ENCODE assay signal across 23 cellular contexts in genomic region chr5:143156556-143156955, GRCh38.
DNase-seq lines count a peak whose midpoint lies in the region; ATAC-seq, FAIRE-seq and TF ChIP-seq lines count a peak whose summit lies in the region.
"Had no signal": no experiment of that assay in that cellular context is flagged by ENCODE, and none has a peak within 500 bp of the region (broad histone marks: within the 10 kb centered on the region; RNA-seq: fewer than 3 reads in every experiment).

No MANE protein-coding gene starts in this region.

- peak; percentile 21 for DNase-seq in AG08395 (ENCODE audit: low spot score)
- no peak for DNase-seq in Karpas-422
- no peak for DNase-seq in gastrocnemius medialis
- no peak for DNase-seq in small intestine
- DNase-seq in hepatocyte (ENCODE audit: low spot score): no peak
- no peak for DNase-seq in HUDEP-2 (lab: John Stamatoyannopoulos, UW; ENCODE audit: unreplicated experiment in 76 of 76)
- DNase-seq in hypothalamus (lab: John Stamatoyannopoulos, UW): no peak
- DNase-seq: 8988T; Calu3; CD8-positive, alpha-beta T cell; EL; NCI-H1092; NCI-H1436 treated with DMSO at 0.1 percent for 48 hours; NCI-H2029 treated with DMSO at 0.1 percent for 48 hours; NCI-H2171; NCI-H526; PC-9 had no signal

- intact Hi-C loops in gastrocnemius medialis (cut with DNase I; ENCODE audit: low total_unique reads): no loop called here

- H3K4me1 ChIP-seq in Karpas-422 (ENCODE audit: low read length) (peaks cover 75% of the 10 kb centered on the region), gastrocnemius medialis (peaks cover 46 to 51% of the 10 kb centered on the region in 2 donors), small intestine (ENCODE audit: control insufficient read depth in 2 of 2, insufficient read depth in 1 of 2, low read depth in 1 of 2, low read length in 1 of 2) (peaks cover 0 to 4% of the 10 kb centered on the region in 2 donors), hepatocyte (ENCODE audit: insufficient read depth) (no peaks in the 10 kb centered on the region)

- TF ChIP-seq CTCF in gastrocnemius medialis (IDR thresholded peaks at IDR 0.05 in 4 of 5, conservative IDR thresholded peaks at IDR 0.05 in 1 of 5) (no peak), hepatocyte (IDR thresholded peaks at IDR 0.05; ENCODE audit: poor library complexity) (no peak)

- WGBS in small intestine, 3 donors: 82 to 99% (median 97%) methylated on average over 4 of the region's 4 CpGs
- WGBS in hepatocyte (ENCODE audit: low lambda C conversion rate, missing lambda C conversion rate): 76% methylated on average over 4 of the region's 4 CpGs

- no peak overlapping the region for H3K4me2 ChIP-seq in Karpas-422 (ENCODE audit: low read depth, low read length, poor library complexity, severe bottlenecking)
- H3K4me2 ChIP-seq in hepatocyte: no peak overlapping the region
- H3K4me2 ChIP-seq: BLaER1 treated with 17β-estradiol and CSF1 and Interleukin-3, amounts not matched to agents 10 nM and 100 nM; KMS-11; PC-9 had no signal

- H3K9ac ChIP-seq in Karpas-422 (ENCODE audit: low read length): no peak overlapping the region
- H3K9ac ChIP-seq: BLaER1 treated with 17β-estradiol and CSF1 and Interleukin-3, amounts not matched to agents 10 nM and 100 nM; KMS-11 had no signal

- ATAC-seq in esophagus mucosa (peak; percentile 18), gastrocnemius medialis (no peak)
- ATAC-seq: CD8-positive, alpha-beta T cell had no signal

- H2AFZ ChIP-seq in Karpas-422 (ENCODE audit: low read length) (no peak overlapping the region), hepatocyte (no peak overlapping the region)
- H2AFZ ChIP-seq: PC-9 had no signal

- H4K20me1 ChIP-seq in Karpas-422 (ENCODE audit: insufficient read depth, low read depth, low read length) (no peaks in the 10 kb centered on the region), hepatocyte (ENCODE audit: insufficient read depth, poor library complexity, severe bottlenecking) (no peaks in the 10 kb centered on the region)

- H3K9me2 ChIP-seq in Karpas-422 (replicated peaks; ENCODE audit: insufficient read depth, low read length) (no peaks in the 10 kb centered on the region), hepatocyte (replicated peaks; ENCODE audit: insufficient read depth) (no peaks in the 10 kb centered on the region)

- peaks cover 8% of the 10 kb centered on the region; the same call in 1 of the 2 replicates for H3K79me2 ChIP-seq in Karpas-422 (ENCODE audit: low read length)
- no peaks in the 10 kb centered on the region for H3K79me2 ChIP-seq in hepatocyte

- H3K27me3 ChIP-seq in Karpas-422 (ENCODE audit: low read length) (no peaks in the 10 kb centered on the region), gastrocnemius medialis (no peaks in the 10 kb centered on the region), small intestine (ENCODE audit: control insufficient read depth in 2 of 2, insufficient read depth in 2 of 2, low read length in 2 of 2) (no peaks in the 10 kb centered on the region), hepatocyte (no peaks in the 10 kb centered on the region)
- H3K27me3 ChIP-seq: BLaER1 treated with 17β-estradiol and CSF1 and Interleukin-3, amounts not matched to agents 10 nM and 100 nM had no signal

- peak overlapping the region; percentile 53 for H3K27ac ChIP-seq in Karpas-422 (ENCODE audit: low read length)
- H3K27ac ChIP-seq in gastrocnemius medialis: peak overlapping the region; percentile 2 to 70 (median 36)
- H3K27ac ChIP-seq in small intestine (ENCODE audit: low read depth in 1 of 2, low read length in 1 of 2): no peak overlapping the region
- H3K27ac ChIP-seq in hepatocyte: no peak overlapping the region
- H3K27ac ChIP-seq: BLaER1 treated with 17β-estradiol and CSF1 and Interleukin-3, amounts not matched to agents 10 nM and 100 nM; KMS-11; PC-9 had no signal

- H3K36me3 ChIP-seq in Karpas-422 (ENCODE audit: insufficient read depth, low read length): peaks cover 10% of the 10 kb centered on the region; the same call in 1 of the 2 replicates
- no peaks in the 10 kb centered on the region for H3K36me3 ChIP-seq in gastrocnemius medialis
- H3K36me3 ChIP-seq in small intestine (ENCODE audit: control insufficient read depth in 2 of 2, insufficient read depth in 2 of 2, low read length in 2 of 2): peaks cover 0 to 6% of the 10 kb centered on the region in 2 donors
- no peaks in the 10 kb centered on the region for H3K36me3 ChIP-seq in hepatocyte (replicated peaks; ENCODE audit: insufficient read depth, low read depth)

- no peak for FAIRE-seq in small intestine (lab: Jason Lieb, UNC)
- FAIRE-seq: GM12892, GM18507, H1 had no signal

- in situ Hi-C loops in gastrocnemius medialis (cut with MboI; ENCODE audit: low sequenced_read_pairs in 4 of 4): no loop called here

- H3K4me3 ChIP-seq in Karpas-422 (ENCODE audit: low read length): no peak overlapping the region
- no peak overlapping the region for H3K4me3 ChIP-seq in gastrocnemius medialis
- H3K4me3 ChIP-seq in small intestine (ENCODE audit: low read depth in 1 of 2, low read length in 2 of 2): no peak overlapping the region
- H3K4me3 ChIP-seq in hepatocyte: no peak overlapping the region
- H3K4me3 ChIP-seq: BLaER1 treated with 17β-estradiol and CSF1 and Interleukin-3, amounts not matched to agents 10 nM and 100 nM; PC-9 had no signal

- no peaks in the 10 kb centered on the region for H3K9me3 ChIP-seq in Karpas-422 (ENCODE audit: low read length)
- no peaks in the 10 kb centered on the region for H3K9me3 ChIP-seq in gastrocnemius medialis
- no peaks in the 10 kb centered on the region for H3K9me3 ChIP-seq in small intestine (ENCODE audit: control insufficient read depth, low read depth)
- H3K9me3 ChIP-seq in hepatocyte (ENCODE audit: low read depth): no peaks in the 10 kb centered on the region

- TF ChIP-seq POLR2A in gastrocnemius medialis (IDR thresholded peaks at IDR 0.05): no peak

Comparison
In these comparisons a context has a peak if more than half of its experiments do, and no peak if none do; other contexts are left out.
1. H3K27ac ChIP-seq: peak in Karpas-422 (single experiment) and gastrocnemius medialis (4 of 4); none in small intestine (0 of 2) and hepatocyte (single experiment).